Comparison of ENCODE assay signal across 2 cellular contexts in the genomic region with DNA sequence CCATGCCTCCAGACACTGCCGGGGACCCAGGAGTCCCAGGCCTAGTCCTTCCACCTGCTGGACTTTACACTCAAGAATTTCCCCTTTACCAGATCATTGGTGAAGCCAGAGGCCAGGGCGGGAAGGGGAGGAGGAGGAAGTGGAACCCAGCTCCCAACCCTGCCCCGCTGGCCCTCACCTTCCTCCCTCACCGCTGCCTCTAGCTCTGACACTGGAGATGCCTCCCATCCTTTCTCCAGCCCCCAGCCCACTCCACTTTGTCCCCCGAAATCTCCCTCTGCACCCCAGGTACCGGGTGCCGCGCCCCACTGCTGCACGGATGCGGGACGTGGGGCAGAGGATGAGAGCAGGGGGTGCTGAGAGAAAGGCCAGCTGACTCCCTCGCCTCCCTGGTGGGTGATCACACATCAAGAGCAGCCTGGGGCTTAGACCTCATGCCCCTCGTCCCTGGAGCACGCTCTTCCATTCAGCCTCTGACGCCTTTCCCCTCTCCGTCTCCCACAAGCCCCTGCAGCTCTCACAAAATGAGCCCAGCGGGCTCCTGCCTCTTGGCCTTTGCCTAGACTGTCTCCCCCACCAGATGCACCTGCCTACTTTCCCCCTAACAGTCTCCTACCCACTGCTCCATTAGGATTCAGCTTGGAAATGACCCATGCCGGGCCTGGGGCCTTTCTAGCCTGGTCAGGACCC.
TF ChIP-seq lines count a peak whose summit lies in the region.

A gene with protein sequence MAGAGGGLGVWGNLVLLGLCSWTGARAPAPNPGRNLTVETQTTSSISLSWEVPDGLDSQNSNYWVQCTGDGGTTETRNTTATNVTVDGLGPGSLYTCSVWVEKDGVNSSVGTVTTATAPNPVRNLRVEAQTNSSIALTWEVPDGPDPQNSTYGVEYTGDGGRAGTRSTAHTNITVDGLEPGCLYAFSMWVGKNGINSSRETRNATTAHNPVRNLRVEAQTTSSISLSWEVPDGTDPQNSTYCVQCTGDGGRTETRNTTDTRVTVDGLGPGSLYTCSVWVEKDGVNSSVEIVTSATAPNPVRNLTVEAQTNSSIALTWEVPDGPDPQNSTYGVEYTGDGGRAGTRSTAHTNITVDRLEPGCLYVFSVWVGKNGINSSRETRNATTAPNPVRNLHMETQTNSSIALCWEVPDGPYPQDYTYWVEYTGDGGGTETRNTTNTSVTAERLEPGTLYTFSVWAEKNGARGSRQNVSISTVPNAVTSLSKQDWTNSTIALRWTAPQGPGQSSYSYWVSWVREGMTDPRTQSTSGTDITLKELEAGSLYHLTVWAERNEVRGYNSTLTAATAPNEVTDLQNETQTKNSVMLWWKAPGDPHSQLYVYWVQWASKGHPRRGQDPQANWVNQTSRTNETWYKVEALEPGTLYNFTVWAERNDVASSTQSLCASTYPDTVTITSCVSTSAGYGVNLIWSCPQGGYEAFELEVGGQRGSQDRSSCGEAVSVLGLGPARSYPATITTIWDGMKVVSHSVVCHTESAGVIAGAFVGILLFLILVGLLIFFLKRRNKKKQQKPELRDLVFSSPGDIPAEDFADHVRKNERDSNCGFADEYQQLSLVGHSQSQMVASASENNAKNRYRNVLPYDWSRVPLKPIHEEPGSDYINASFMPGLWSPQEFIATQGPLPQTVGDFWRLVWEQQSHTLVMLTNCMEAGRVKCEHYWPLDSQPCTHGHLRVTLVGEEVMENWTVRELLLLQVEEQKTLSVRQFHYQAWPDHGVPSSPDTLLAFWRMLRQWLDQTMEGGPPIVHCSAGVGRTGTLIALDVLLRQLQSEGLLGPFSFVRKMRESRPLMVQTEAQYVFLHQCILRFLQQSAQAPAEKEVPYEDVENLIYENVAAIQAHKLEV (minus strand): TSS at position 72 of the 690 bp plus-strand sequence. CDS start 68 bp downstream, at position 4.

TF ChIP-seq in HEK293, 187 proteins besides CTCF, POLR2A, EP300 and RAD21 (continued from another document and continues in another):
- no peak for TF ChIP-seq ZNF596 (tag by site-specific recombination; IDR thresholded peaks at IDR 0.05)
- TF ChIP-seq, protein P1, sequence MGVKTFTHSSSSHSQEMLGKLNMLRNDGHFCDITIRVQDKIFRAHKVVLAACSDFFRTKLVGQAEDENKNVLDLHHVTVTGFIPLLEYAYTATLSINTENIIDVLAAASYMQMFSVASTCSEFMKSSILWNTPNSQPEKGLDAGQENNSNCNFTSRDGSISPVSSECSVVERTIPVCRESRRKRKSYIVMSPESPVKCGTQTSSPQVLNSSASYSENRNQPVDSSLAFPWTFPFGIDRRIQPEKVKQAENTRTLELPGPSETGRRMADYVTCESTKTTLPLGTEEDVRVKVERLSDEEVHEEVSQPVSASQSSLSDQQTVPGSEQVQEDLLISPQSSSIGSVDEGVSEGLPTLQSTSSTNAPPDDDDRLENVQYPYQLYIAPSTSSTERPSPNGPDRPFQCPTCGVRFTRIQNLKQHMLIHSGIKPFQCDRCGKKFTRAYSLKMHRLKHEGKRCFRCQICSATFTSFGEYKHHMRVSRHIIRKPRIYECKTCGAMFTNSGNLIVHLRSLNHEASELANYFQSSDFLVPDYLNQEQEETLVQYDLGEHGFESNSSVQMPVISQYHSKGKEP (tag by site-specific recombination; IDR thresholded peaks at IDR 0.05): no peak
- TF ChIP-seq ZXDB (tag by site-specific recombination; IDR thresholded peaks at IDR 0.05): no peak
- TF ChIP-seq ZSCAN16 (tag by site-specific recombination; IDR thresholded peaks at IDR 0.05): no peak
- no peak for TF ChIP-seq ZNF366 (tag by site-specific recombination; conservative IDR thresholded peaks at IDR 0.05)
- no peak; the same call in 1 of the 2 replicates for TF ChIP-seq KLF8 (tag by site-specific recombination; IDR thresholded peaks at IDR 0.05)
- peak; percentile 44; the same call in 1 of the 2 replicates for TF ChIP-seq PRDM1 (tag by site-specific recombination; IDR thresholded peaks at IDR 0.05)
- no peak for TF ChIP-seq ZNF214 (tag by site-specific recombination; IDR thresholded peaks at IDR 0.05; ENCODE audit: borderline replicate concordance)
- TF ChIP-seq ZNF184 (tag by site-specific recombination; IDR thresholded peaks at IDR 0.05): no peak
- TF ChIP-seq KLF10 (tag by site-specific recombination; IDR thresholded peaks at IDR 0.05): no peak
- no peak for TF ChIP-seq ZNF335 (tag by site-specific recombination; conservative IDR thresholded peaks at IDR 0.05)
- no peak for TF ChIP-seq GLIS2 (tag by site-specific recombination; IDR thresholded peaks at IDR 0.05)
- TF ChIP-seq, protein P2, sequence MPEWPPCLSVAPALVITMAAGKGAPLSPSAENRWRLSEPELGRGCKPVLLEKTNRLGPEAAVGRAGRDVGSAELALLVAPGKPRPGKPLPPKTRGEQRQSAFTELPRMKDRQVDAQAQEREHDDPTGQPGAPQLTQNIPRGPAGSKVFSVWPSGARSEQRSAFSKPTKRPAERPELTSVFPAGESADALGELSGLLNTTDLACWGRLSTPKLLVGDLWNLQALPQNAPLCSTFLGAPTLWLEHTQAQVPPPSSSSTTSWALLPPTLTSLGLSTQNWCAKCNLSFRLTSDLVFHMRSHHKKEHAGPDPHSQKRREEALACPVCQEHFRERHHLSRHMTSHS (tag by site-specific recombination; IDR thresholded peaks at IDR 0.05): no peak
- TF ChIP-seq ZNF140 (tag by site-specific recombination; IDR thresholded peaks at IDR 0.05): no peak
- TF ChIP-seq, protein P3, sequence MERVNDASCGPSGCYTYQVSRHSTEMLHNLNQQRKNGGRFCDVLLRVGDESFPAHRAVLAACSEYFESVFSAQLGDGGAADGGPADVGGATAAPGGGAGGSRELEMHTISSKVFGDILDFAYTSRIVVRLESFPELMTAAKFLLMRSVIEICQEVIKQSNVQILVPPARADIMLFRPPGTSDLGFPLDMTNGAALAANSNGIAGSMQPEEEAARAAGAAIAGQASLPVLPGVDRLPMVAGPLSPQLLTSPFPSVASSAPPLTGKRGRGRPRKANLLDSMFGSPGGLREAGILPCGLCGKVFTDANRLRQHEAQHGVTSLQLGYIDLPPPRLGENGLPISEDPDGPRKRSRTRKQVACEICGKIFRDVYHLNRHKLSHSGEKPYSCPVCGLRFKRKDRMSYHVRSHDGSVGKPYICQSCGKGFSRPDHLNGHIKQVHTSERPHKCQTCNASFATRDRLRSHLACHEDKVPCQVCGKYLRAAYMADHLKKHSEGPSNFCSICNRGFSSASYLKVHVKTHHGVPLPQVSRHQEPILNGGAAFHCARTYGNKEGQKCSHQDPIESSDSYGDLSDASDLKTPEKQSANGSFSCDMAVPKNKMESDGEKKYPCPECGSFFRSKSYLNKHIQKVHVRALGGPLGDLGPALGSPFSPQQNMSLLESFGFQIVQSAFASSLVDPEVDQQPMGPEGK (tag by site-specific recombination; IDR thresholded peaks at IDR 0.05): 0 out of 2 replicates have a peak, but pooled peaks have one; percentile 17
- no peak for TF ChIP-seq ZSCAN30 (tag by site-specific recombination; IDR thresholded peaks at IDR 0.05)
- TF ChIP-seq ZNF112 (tag by site-specific recombination; IDR thresholded peaks at IDR 0.05): no peak
- TF ChIP-seq ZNF664 (tag by site-specific recombination; IDR thresholded peaks at IDR 0.05): no peak
- no peak for TF ChIP-seq ZNF473 (tag by site-specific recombination; IDR thresholded peaks at IDR 0.05)
- no peak for TF ChIP-seq RBAK (tag by site-specific recombination; IDR thresholded peaks at IDR 0.05)
- TF ChIP-seq, protein P4, sequence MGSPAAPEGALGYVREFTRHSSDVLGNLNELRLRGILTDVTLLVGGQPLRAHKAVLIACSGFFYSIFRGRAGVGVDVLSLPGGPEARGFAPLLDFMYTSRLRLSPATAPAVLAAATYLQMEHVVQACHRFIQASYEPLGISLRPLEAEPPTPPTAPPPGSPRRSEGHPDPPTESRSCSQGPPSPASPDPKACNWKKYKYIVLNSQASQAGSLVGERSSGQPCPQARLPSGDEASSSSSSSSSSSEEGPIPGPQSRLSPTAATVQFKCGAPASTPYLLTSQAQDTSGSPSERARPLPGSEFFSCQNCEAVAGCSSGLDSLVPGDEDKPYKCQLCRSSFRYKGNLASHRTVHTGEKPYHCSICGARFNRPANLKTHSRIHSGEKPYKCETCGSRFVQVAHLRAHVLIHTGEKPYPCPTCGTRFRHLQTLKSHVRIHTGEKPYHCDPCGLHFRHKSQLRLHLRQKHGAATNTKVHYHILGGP (tag by site-specific recombination; IDR thresholded peaks at IDR 0.05): no peak
- no peak for TF ChIP-seq ZNF792 (tag by site-specific recombination; IDR thresholded peaks at IDR 0.05)
- TF ChIP-seq SCRT2 (tag by site-specific recombination; IDR thresholded peaks at IDR 0.05): no peak
- TF ChIP-seq TCF7L2 (IDR thresholded peaks at IDR 0.05; ENCODE audit: borderline replicate concordance, low read depth, low read length): no peak
- no peak for TF ChIP-seq ZNF16 (tag by site-specific recombination; IDR thresholded peaks at IDR 0.05; ENCODE audit: low read depth)
- TF ChIP-seq ZNF76 (tag by site-specific recombination; IDR thresholded peaks at IDR 0.05; ENCODE audit: borderline replicate concordance, low read depth): 0 out of 2 replicates have a peak, but pooled peaks have one; percentile 23

TF ChIP-seq in SK-N-SH, 30 proteins besides CTCF, POLR2A, EP300 and RAD21 (continued from another document):
- TF ChIP-seq NFIC (IDR thresholded peaks at IDR 0.05; ENCODE audit: borderline replicate concordance) (no peak), FOXJ3 (CRISPR knock-in tag; IDR thresholded peaks at IDR 0.05) (no peak), TEAD4 (IDR thresholded peaks at IDR 0.05; ENCODE audit: borderline replicate concordance, insufficient read depth) (no peak), FOSL2 (IDR thresholded peaks at IDR 0.05; ENCODE audit: borderline replicate concordance, low read depth) (no peak), MXI1 (IDR thresholded peaks at IDR 0.05; ENCODE audit: low read depth, low read length) (no peak), FOXM1 (IDR thresholded peaks at IDR 0.05; ENCODE audit: low read depth) (no peak), RCOR1 (IDR thresholded peaks at IDR 0.05; ENCODE audit: low read length) (no peak), SIN3A (IDR thresholded peaks at IDR 0.05; ENCODE audit: borderline replicate concordance, low read depth, low read length) (no peak), ELF1 (IDR thresholded peaks at IDR 0.05) (no peak), JUND (IDR thresholded peaks at IDR 0.05) (no peak)
- TF ChIP-seq, protein P5, sequence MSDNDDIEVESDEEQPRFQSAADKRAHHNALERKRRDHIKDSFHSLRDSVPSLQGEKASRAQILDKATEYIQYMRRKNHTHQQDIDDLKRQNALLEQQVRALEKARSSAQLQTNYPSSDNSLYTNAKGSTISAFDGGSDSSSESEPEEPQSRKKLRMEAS (IDR thresholded peaks at IDR 0.05; ENCODE audit: low read depth): no peak
- TF ChIP-seq, protein P6, sequence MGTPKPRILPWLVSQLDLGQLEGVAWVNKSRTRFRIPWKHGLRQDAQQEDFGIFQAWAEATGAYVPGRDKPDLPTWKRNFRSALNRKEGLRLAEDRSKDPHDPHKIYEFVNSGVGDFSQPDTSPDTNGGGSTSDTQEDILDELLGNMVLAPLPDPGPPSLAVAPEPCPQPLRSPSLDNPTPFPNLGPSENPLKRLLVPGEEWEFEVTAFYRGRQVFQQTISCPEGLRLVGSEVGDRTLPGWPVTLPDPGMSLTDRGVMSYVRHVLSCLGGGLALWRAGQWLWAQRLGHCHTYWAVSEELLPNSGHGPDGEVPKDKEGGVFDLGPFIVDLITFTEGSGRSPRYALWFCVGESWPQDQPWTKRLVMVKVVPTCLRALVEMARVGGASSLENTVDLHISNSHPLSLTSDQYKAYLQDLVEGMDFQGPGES (IDR thresholded peaks at IDR 0.05; ENCODE audit: low read depth, low read length): no peak
